In genomic region chr1:65399003-65399402, GRCh38 we compare ENCODE assay signal across 8 cellular contexts.
"Had no signal": no experiment of that assay in that cellular context is flagged by ENCODE, and none has a peak within 500 bp of the region (broad histone marks: within the 10 kb centered on the region; RNA-seq: fewer than 3 reads in every experiment).

No MANE protein-coding gene starts in this region.

- FAIRE-seq: G401.6, GM12891, GM12892, GM18507, GM19239 had no signal

- H3K4me3 ChIP-seq: GM12878 had no signal

- DNase-seq: GDM1, GF-D8 had no signal

- ATAC-seq: GM12878 had no signal
